In genomic region chr4:185778307-185778706, GRCh38 we compare ENCODE assay signal across 1 cellular context.
TF ChIP-seq lines count a peak whose summit lies in the region.

No MANE protein-coding gene starts in this region.

TF ChIP-seq in endothelial cell of umbilical vein, 7 proteins besides CTCF, POLR2A, EP300 and RAD21:
- no peak for TF ChIP-seq EZH2 (IDR thresholded peaks at IDR 0.05; ENCODE audit: borderline replicate concordance, low read depth, low read length, severe bottlenecking)
- TF ChIP-seq FOS (IDR thresholded peaks at IDR 0.05; ENCODE audit: borderline replicate concordance, insufficient read depth, low read length) = no peak
- TF ChIP-seq POLR2AphosphoS5 (IDR thresholded peaks at IDR 0.05; ENCODE audit: insufficient read depth, low read depth, low read length) = no peak
- no peak for TF ChIP-seq GATA2 (IDR thresholded peaks at IDR 0.05; ENCODE audit: insufficient read depth, insufficient read length, low read depth, low read length)
- no peak for TF ChIP-seq MAX (IDR thresholded peaks at IDR 0.05; ENCODE audit: insufficient read depth, insufficient read length)
- TF ChIP-seq MYC (IDR thresholded peaks at IDR 0.05; ENCODE audit: low read depth, low read length) = no peak
- no peak for TF ChIP-seq JUN (IDR thresholded peaks at IDR 0.05; ENCODE audit: borderline replicate concordance, insufficient read depth, insufficient read length, low read depth)
